ENCODE assay signal across 1 cellular context in genomic region chr2:110211938-110212858, GRCh38.
TF ChIP-seq lines count a peak whose summit lies in the region.

Gene MTLN, minus strand, starts transcription at chr2:110212547. Its CDS starts 22 bp downstream, at chr2:110212525.

TF ChIP-seq in K562, 482 proteins besides CTCF, POLR2A, EP300 and RAD21 (continued from another document and continues in another):
- TF ChIP-seq EZH2 (IDR thresholded peaks at IDR 0.05; ENCODE audit: borderline replicate concordance, low read depth, low read length) (no peak), HIVEP1 (CRISPR knock-in tag; IDR thresholded peaks at IDR 0.05) (0 out of 2 replicates have a peak, but pooled peaks have one; percentile 17), THAP12 (CRISPR knock-in tag; IDR thresholded peaks at IDR 0.05) (no peak), ZNF253 (CRISPR knock-in tag; conservative IDR thresholded peaks at IDR 0.05) (no peak), NFYB (IDR thresholded peaks at IDR 0.05; ENCODE audit: extremely low read depth, insufficient read length) (no peak), ZNF280A (IDR thresholded peaks at IDR 0.05; ENCODE audit: low read depth, partially characterized antibody) (no peak), NR2F6 (CRISPR knock-in tag; IDR thresholded peaks at IDR 0.05) (no peak), GABPB1 (CRISPR knock-in tag; IDR thresholded peaks at IDR 0.05) (no peak; the same call in 1 of the 2 replicates), SPI1 (IDR thresholded peaks at IDR 0.05; ENCODE audit: borderline replicate concordance, low read depth, low read length) (no peak), CEBPZ (IDR thresholded peaks at IDR 0.05; ENCODE audit: borderline replicate concordance, low read depth, low read length) (no peak), BRD4 (IDR thresholded peaks at IDR 0.05) (0 out of 2 replicates have a peak, but pooled peaks have one; percentile 59), CBFB (CRISPR knock-in tag; IDR thresholded peaks at IDR 0.05) (no peak), ZNF165 (CRISPR knock-in tag; IDR thresholded peaks at IDR 0.05; ENCODE audit: borderline replicate concordance) (no peak), ZNF717 (CRISPR knock-in tag; IDR thresholded peaks at IDR 0.05) (no peak), KAT2B (IDR thresholded peaks at IDR 0.05; ENCODE audit: low read depth, low read length) (no peak), U2AF2 (optimal IDR thresholded peaks at IDR 0.05; ENCODE audit: low read depth, low read length) (no peak), TFE3 (CRISPR knock-in tag; IDR thresholded peaks at IDR 0.05) (no peak), NR2C2 (CRISPR knock-in tag; IDR thresholded peaks at IDR 0.05) (peak; percentile 70; the same call in 1 of the 2 replicates), NR2C2 (tag; IDR thresholded peaks at IDR 0.05) (peak; percentile 97), ZMIZ1 (IDR thresholded peaks at IDR 0.05; ENCODE audit: low read depth in 2 of 2, low read length in 2 of 2) (peak in 1 of 2 experiments; percentile 24; a peak in 1 of 4 replicates), TFAP4 (CRISPR knock-in tag; IDR thresholded peaks at IDR 0.05; ENCODE audit: borderline replicate concordance) (peak; percentile 74; the same call in 1 of the 2 replicates), ZNF696 (CRISPR knock-in tag; conservative IDR thresholded peaks at IDR 0.05) (no peak), HNRNPK (IDR thresholded peaks at IDR 0.05; ENCODE audit: low read depth, low read length, poor library complexity, severe bottlenecking) (no peak), FOXJ3 (CRISPR knock-in tag; IDR thresholded peaks at IDR 0.05) (no peak), ZNF707 (CRISPR knock-in tag; conservative IDR thresholded peaks at IDR 0.05) (no peak), BCLAF1 (IDR thresholded peaks at IDR 0.05; ENCODE audit: borderline replicate concordance in 1 of 2, control insufficient read depth in 1 of 2, low read depth in 2 of 2, low read length in 1 of 2) (no peak), RFX5 (IDR thresholded peaks at IDR 0.05; ENCODE audit: low read depth, low read length) (no peak), ZSCAN32 (CRISPR knock-in tag; IDR thresholded peaks at IDR 0.05) (no peak), ZNF75A (CRISPR knock-in tag; IDR thresholded peaks at IDR 0.05) (no peak), ZNF561 (CRISPR knock-in tag; conservative IDR thresholded peaks at IDR 0.05) (no peak), ZBTB43 (CRISPR knock-in tag; IDR thresholded peaks at IDR 0.05) (no peak), CUX1 (CRISPR knock-in tag; IDR thresholded peaks at IDR 0.05) (no peak), ZNF778 (CRISPR knock-in tag; IDR thresholded peaks at IDR 0.05) (no peak)
